Comparison of ENCODE assay signal across 2 cellular contexts in the genomic region with DNA sequence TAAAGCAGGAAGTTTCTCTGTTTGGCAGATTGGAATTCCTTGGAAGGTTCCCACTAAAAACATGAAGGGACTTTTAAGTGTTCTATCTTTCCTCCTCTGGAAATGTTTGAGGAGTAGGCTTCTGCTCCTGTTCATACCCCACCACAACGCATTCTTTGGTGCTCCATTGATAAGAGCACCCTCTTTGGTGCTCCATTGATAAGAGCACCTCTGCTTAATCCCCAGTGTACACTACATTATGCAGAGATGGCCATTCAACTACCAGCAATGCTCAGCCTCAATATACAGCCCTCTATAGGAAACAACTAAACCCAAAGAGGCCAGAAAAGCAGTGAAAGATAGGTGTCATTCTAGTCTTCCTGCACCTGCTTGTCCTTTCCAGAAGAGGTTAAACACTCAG.
TF ChIP-seq lines count a peak whose summit lies in the region.

No MANE protein-coding gene starts in this region.

TF ChIP-seq in HepG2, 621 proteins besides CTCF, POLR2A, EP300 and RAD21:
- 0 out of 2 replicates have a peak, but pooled peaks have one; percentile 45 for TF ChIP-seq ZNF263 (CRISPR knock-in tag; IDR thresholded peaks at IDR 0.05)
- TF ChIP-seq SNAPC2 (CRISPR knock-in tag; IDR thresholded peaks at IDR 0.05): no peak
- TF ChIP-seq ZNF670 (CRISPR knock-in tag; IDR thresholded peaks at IDR 0.05; ENCODE audit: borderline replicate concordance): no peak
- no peak for TF ChIP-seq SMAD1 (CRISPR knock-in tag; IDR thresholded peaks at IDR 0.05; ENCODE audit: borderline replicate concordance, low read depth)
- TF ChIP-seq NR2F1 (CRISPR knock-in tag; IDR thresholded peaks at IDR 0.05): no peak
- TF ChIP-seq BRD4 (CRISPR knock-in tag; IDR thresholded peaks at IDR 0.05): no peak
TF ChIP-seq in HepG2: peak in this region for 1.

TF ChIP-seq in GM12891, 5 proteins besides CTCF, POLR2A, EP300 and RAD21:
- TF ChIP-seq POU2F2 (IDR thresholded peaks at IDR 0.05; ENCODE audit: low read depth, low read length) (no peak), SPI1 (IDR thresholded peaks at IDR 0.05; ENCODE audit: low read depth, low read length) (no peak), POLR2AphosphoS5 (IDR thresholded peaks at IDR 0.05; ENCODE audit: low read depth, low read length) (no peak)
